ENCODE assay signal across 9 cellular contexts in the genomic region with DNA sequence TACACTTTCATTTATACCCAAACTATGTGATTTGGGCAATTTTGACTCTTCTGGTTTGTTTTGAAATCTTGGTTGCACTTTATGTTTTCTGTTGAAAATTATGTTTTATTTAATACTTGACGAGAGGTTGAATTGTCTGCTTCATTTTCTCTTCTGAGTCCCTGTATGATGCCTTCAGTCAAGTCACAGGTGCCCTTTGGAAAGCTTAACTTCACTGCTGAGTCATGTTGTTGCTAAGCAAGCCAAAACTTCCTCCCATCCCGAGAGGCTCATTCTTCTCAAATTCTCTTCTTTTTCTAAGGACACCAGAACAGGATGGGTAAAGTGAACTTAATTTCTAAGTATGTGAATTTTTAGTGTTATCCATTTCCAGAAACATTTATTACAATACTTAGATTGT.
DNase-seq lines count a peak whose midpoint lies in the region; ATAC-seq lines count a peak whose summit lies in the region.
"Had no signal": no experiment of that assay in that cellular context is flagged by ENCODE, and none has a peak within 500 bp of the region (broad histone marks: within the 10 kb centered on the region; RNA-seq: fewer than 3 reads in every experiment).

No MANE protein-coding gene starts in this region.

- H3K9me3 Mint-ChIP-seq in activated naive CD4-positive, alpha-beta T cell treated with anti-CD3 and anti-CD28 coated beads for 36 hours, result no peaks in the 10 kb centered on the region
- no peaks in the 10 kb centered on the region for H3K9me3 Mint-ChIP-seq in activated naive CD8-positive, alpha-beta T cell treated with anti-CD3 and anti-CD28 coated beads for 36 hours
- H3K9me3 Mint-ChIP-seq in stimulated activated naive CD8-positive, alpha-beta T cell treated with anti-CD3 and anti-CD28 coated beads, Interleukin-15, Interleukin-2, amounts not matched to agents 100 ng/mL and 50 ng/mL, for 24 hours, result peaks cover 1% of the 10 kb centered on the region
- H3K9me3 Mint-ChIP-seq: memory B cell had no signal

- no peaks in the 10 kb centered on the region for H3K36me3 Mint-ChIP-seq in activated naive CD4-positive, alpha-beta T cell treated with anti-CD3 and anti-CD28 coated beads for 36 hours (ENCODE audit: low read depth)
- H3K36me3 Mint-ChIP-seq in activated naive CD8-positive, alpha-beta T cell treated with anti-CD3 and anti-CD28 coated beads for 36 hours, result peaks cover 3% of the 10 kb centered on the region
- no peaks in the 10 kb centered on the region for H3K36me3 Mint-ChIP-seq in stimulated activated naive CD8-positive, alpha-beta T cell treated with anti-CD3 and anti-CD28 coated beads, Interleukin-15, Interleukin-2, amounts not matched to agents 100 ng/mL and 50 ng/mL, for 24 hours (ENCODE audit: low read depth)
- H3K36me3 Mint-ChIP-seq: memory B cell had no signal

- CTCF ChIA-PET in activated naive CD4-positive, alpha-beta T cell treated with anti-CD3 and anti-CD28 coated beads for 36 hours (lab: Charles Lee), result interaction anchor here (1.3 kb wide), 1 partner anchor 187 kb away, joined by 3 read pairs; no protein-coding TSS in a partner anchor

- peaks cover 50% of the 10 kb centered on the region for H3K4me1 Mint-ChIP-seq in activated naive CD4-positive, alpha-beta T cell treated with anti-CD3 and anti-CD28 coated beads for 36 hours (ENCODE audit: low read depth)
- peaks cover 31% of the 10 kb centered on the region for H3K4me1 Mint-ChIP-seq in activated naive CD8-positive, alpha-beta T cell treated with anti-CD3 and anti-CD28 coated beads for 36 hours
- H3K4me1 Mint-ChIP-seq in stimulated activated naive CD8-positive, alpha-beta T cell treated with anti-CD3 and anti-CD28 coated beads, Interleukin-15, Interleukin-2, amounts not matched to agents 100 ng/mL and 50 ng/mL, for 24 hours (ENCODE audit: low read depth), result peaks cover 69% of the 10 kb centered on the region

- peak overlapping the region; percentile 92 for H3K27ac Mint-ChIP-seq in activated naive CD4-positive, alpha-beta T cell treated with anti-CD3 and anti-CD28 coated beads for 36 hours
- H3K27ac Mint-ChIP-seq in activated naive CD8-positive, alpha-beta T cell treated with anti-CD3 and anti-CD28 coated beads for 36 hours, result peak overlapping the region; percentile 80
- H3K27ac Mint-ChIP-seq in stimulated activated naive CD8-positive, alpha-beta T cell treated with anti-CD3 and anti-CD28 coated beads, Interleukin-15, Interleukin-2, amounts not matched to agents 100 ng/mL and 50 ng/mL, for 24 hours, result peak overlapping the region; percentile 97
- H3K27ac Mint-ChIP-seq: memory B cell had no signal

- H3K27me3 Mint-ChIP-seq in activated naive CD4-positive, alpha-beta T cell treated with anti-CD3 and anti-CD28 coated beads for 36 hours (ENCODE audit: low read depth), result no peaks in the 10 kb centered on the region
- H3K27me3 Mint-ChIP-seq in activated naive CD8-positive, alpha-beta T cell treated with anti-CD3 and anti-CD28 coated beads for 36 hours, result no peaks in the 10 kb centered on the region
- no peaks in the 10 kb centered on the region for H3K27me3 Mint-ChIP-seq in stimulated activated naive CD8-positive, alpha-beta T cell treated with anti-CD3 and anti-CD28 coated beads, Interleukin-15, Interleukin-2, amounts not matched to agents 100 ng/mL and 50 ng/mL, for 24 hours

- intact Hi-C loops in activated naive CD4-positive, alpha-beta T cell treated with anti-CD3 and anti-CD28 coated beads for 36 hours (cut with micrococcal nuclease), result loop anchor here (1.0 to 10.0 kb wide), 15 partner anchors 14 to 1010 kb away; a partner anchor contains a TSS

- H3K4me3 Mint-ChIP-seq in activated naive CD4-positive, alpha-beta T cell treated with anti-CD3 and anti-CD28 coated beads for 36 hours, result peak overlapping the region; percentile 31
- H3K4me3 Mint-ChIP-seq in activated naive CD8-positive, alpha-beta T cell treated with anti-CD3 and anti-CD28 coated beads for 36 hours, result peak overlapping the region; percentile 11
- peak overlapping the region; percentile 76 for H3K4me3 Mint-ChIP-seq in stimulated activated naive CD8-positive, alpha-beta T cell treated with anti-CD3 and anti-CD28 coated beads, Interleukin-15, Interleukin-2, amounts not matched to agents 100 ng/mL and 50 ng/mL, for 24 hours
- H3K4me3 Mint-ChIP-seq: memory B cell had no signal

- peak; percentile 19 for DNase-seq in activated naive CD4-positive, alpha-beta T cell treated with anti-CD3 and anti-CD28 coated beads for 36 hours
- DNase-seq in activated naive CD4-positive, alpha-beta T cell (lab: John Stamatoyannopoulos, UW), result no peak
- DNase-seq in activated naive CD8-positive, alpha-beta T cell treated with anti-CD3 and anti-CD28 coated beads for 36 hours, result no peak
- DNase-seq in DMS153 (lab: John Stamatoyannopoulos, UW), result no peak

- ATAC-seq in HG02973 (IDR thresholded peaks at IDR 0.05; ENCODE audit: unreplicated experiment) (peak; percentile 21), GM21529 (IDR thresholded peaks at IDR 0.05; ENCODE audit: unreplicated experiment) (no peak), HG02852 (IDR thresholded peaks at IDR 0.05; ENCODE audit: unreplicated experiment) (no peak)

Comparison
In these comparisons a context has a peak if more than half of its experiments do, and no peak if none do; other contexts are left out.
1. H3K4me3 Mint-ChIP-seq: peak in every context shown above with its lines; median percentile 76 in stimulated activated naive CD8-positive, alpha-beta T cell treated with anti-CD3 and anti-CD28 coated beads, Interleukin-15, Interleukin-2, amounts not matched to agents 100 ng/mL and 50 ng/mL, for 24 hours; 31 in activated naive CD4-positive, alpha-beta T cell treated with anti-CD3 and anti-CD28 coated beads for 36 hours; 11 in activated naive CD8-positive, alpha-beta T cell treated with anti-CD3 and anti-CD28 coated beads for 36 hours.